Comparison of ENCODE assay signal across 1 cellular context in genomic region chr2:171416009-171416926, GRCh38.
TF ChIP-seq lines count a peak whose summit lies in the region.

No MANE protein-coding gene starts in this region.

TF ChIP-seq in HepG2, 621 proteins besides CTCF, POLR2A, EP300 and RAD21 (continued from another document and continues in another):
- TF ChIP-seq PBX2 (CRISPR knock-in tag; IDR thresholded peaks at IDR 0.05) (no peak), GABPB1 (CRISPR knock-in tag; IDR thresholded peaks at IDR 0.05) (peak; percentile 35; the same call in 1 of the 2 replicates), STAG1 (CRISPR knock-in tag; IDR thresholded peaks at IDR 0.05) (peak; percentile 97), RCOR2 (CRISPR knock-in tag; IDR thresholded peaks at IDR 0.05) (peak; percentile 17; the same call in 1 of the 2 replicates), ELF3 (CRISPR knock-in tag; IDR thresholded peaks at IDR 0.05) (peak; percentile 55; the same call in 1 of the 2 replicates), SOX13 (IDR thresholded peaks at IDR 0.05) (no peak), SOX13 (CRISPR knock-in tag; conservative IDR thresholded peaks at IDR 0.05 in 1 of 2, IDR thresholded peaks at IDR 0.05 in 1 of 2) (0 out of 4 replicates have a peak, but pooled peaks of 1 of the 2 experiments have one; percentile 25), ZSCAN5A (CRISPR knock-in tag; IDR thresholded peaks at IDR 0.05; ENCODE audit: borderline replicate concordance) (no peak), SIX1 (CRISPR knock-in tag; IDR thresholded peaks at IDR 0.05; ENCODE audit: borderline replicate concordance) (0 out of 2 replicates have a peak, but pooled peaks have one; percentile 40), ZNF234 (CRISPR knock-in tag; conservative IDR thresholded peaks at IDR 0.05) (no peak), ZNF574 (CRISPR knock-in tag; IDR thresholded peaks at IDR 0.05) (no peak), BRCA1 (CRISPR knock-in tag; IDR thresholded peaks at IDR 0.05) (no peak), NRL (CRISPR knock-in tag; IDR thresholded peaks at IDR 0.05; ENCODE audit: borderline replicate concordance) (no peak), ZNF674 (CRISPR knock-in tag; IDR thresholded peaks at IDR 0.05; ENCODE audit: low read depth) (no peak), HOMEZ (CRISPR knock-in tag; IDR thresholded peaks at IDR 0.05; ENCODE audit: low read depth) (peak; percentile 80; the same call in 1 of the 2 replicates), ZNF12 (CRISPR knock-in tag; IDR thresholded peaks at IDR 0.05) (peak; percentile 77; the same call in 1 of the 2 replicates), DPF2 (CRISPR knock-in tag; IDR thresholded peaks at IDR 0.05; ENCODE audit: borderline replicate concordance, low read depth) (no peak), ZXDC (CRISPR knock-in tag; IDR thresholded peaks at IDR 0.05) (peak; percentile 97), FOXK2 (IDR thresholded peaks at IDR 0.05) (no peak), ATF3 (CRISPR knock-in tag; IDR thresholded peaks at IDR 0.05) (no peak), FOXA3 (CRISPR knock-in tag; IDR thresholded peaks at IDR 0.05) (peak; percentile 52; the same call in 1 of the 2 replicates), SALL1 (CRISPR knock-in tag; IDR thresholded peaks at IDR 0.05) (peak; percentile 62), ZSCAN9 (CRISPR knock-in tag; IDR thresholded peaks at IDR 0.05; ENCODE audit: borderline replicate concordance) (peak; percentile 58; the same call in 1 of the 2 replicates), RNF2 (conservative IDR thresholded peaks at IDR 0.05; ENCODE audit: low read depth) (no peak), YEATS2 (CRISPR knock-in tag; IDR thresholded peaks at IDR 0.05; ENCODE audit: borderline replicate concordance) (peak; percentile 75; the same call in 1 of the 2 replicates), HCFC1 (IDR thresholded peaks at IDR 0.05; ENCODE audit: low read depth, low read length) (no peak), ARID2 (CRISPR knock-in tag; IDR thresholded peaks at IDR 0.05; ENCODE audit: borderline replicate concordance) (0 out of 2 replicates have a peak, but pooled peaks have one; percentile 32), CHCHD3 (CRISPR knock-in tag; IDR thresholded peaks at IDR 0.05) (no peak), ARID3A (IDR thresholded peaks at IDR 0.05; ENCODE audit: low read depth, low read length) (peak; percentile 57; the same call in 1 of the 2 replicates), PHF20 (CRISPR knock-in tag; IDR thresholded peaks at IDR 0.05) (no peak)
- TF ChIP-seq, protein P1, sequence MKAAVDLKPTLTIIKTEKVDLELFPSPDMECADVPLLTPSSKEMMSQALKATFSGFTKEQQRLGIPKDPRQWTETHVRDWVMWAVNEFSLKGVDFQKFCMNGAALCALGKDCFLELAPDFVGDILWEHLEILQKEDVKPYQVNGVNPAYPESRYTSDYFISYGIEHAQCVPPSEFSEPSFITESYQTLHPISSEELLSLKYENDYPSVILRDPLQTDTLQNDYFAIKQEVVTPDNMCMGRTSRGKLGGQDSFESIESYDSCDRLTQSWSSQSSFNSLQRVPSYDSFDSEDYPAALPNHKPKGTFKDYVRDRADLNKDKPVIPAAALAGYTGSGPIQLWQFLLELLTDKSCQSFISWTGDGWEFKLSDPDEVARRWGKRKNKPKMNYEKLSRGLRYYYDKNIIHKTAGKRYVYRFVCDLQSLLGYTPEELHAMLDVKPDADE (CRISPR knock-in tag; IDR thresholded peaks at IDR 0.05): no peak
- TF ChIP-seq, protein P2, sequence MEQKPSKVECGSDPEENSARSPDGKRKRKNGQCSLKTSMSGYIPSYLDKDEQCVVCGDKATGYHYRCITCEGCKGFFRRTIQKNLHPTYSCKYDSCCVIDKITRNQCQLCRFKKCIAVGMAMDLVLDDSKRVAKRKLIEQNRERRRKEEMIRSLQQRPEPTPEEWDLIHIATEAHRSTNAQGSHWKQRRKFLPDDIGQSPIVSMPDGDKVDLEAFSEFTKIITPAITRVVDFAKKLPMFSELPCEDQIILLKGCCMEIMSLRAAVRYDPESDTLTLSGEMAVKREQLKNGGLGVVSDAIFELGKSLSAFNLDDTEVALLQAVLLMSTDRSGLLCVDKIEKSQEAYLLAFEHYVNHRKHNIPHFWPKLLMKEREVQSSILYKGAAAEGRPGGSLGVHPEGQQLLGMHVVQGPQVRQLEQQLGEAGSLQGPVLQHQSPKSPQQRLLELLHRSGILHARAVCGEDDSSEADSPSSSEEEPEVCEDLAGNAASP (CRISPR knock-in tag; IDR thresholded peaks at IDR 0.05; ENCODE audit: borderline replicate concordance): 0 out of 2 replicates have a peak, but pooled peaks have one; percentile 45
- TF ChIP-seq, protein P3, sequence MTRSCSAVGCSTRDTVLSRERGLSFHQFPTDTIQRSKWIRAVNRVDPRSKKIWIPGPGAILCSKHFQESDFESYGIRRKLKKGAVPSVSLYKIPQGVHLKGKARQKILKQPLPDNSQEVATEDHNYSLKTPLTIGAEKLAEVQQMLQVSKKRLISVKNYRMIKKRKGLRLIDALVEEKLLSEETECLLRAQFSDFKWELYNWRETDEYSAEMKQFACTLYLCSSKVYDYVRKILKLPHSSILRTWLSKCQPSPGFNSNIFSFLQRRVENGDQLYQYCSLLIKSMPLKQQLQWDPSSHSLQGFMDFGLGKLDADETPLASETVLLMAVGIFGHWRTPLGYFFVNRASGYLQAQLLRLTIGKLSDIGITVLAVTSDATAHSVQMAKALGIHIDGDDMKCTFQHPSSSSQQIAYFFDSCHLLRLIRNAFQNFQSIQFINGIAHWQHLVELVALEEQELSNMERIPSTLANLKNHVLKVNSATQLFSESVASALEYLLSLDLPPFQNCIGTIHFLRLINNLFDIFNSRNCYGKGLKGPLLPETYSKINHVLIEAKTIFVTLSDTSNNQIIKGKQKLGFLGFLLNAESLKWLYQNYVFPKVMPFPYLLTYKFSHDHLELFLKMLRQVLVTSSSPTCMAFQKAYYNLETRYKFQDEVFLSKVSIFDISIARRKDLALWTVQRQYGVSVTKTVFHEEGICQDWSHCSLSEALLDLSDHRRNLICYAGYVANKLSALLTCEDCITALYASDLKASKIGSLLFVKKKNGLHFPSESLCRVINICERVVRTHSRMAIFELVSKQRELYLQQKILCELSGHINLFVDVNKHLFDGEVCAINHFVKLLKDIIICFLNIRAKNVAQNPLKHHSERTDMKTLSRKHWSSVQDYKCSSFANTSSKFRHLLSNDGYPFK (CRISPR knock-in tag; IDR thresholded peaks at IDR 0.05; ENCODE audit: borderline replicate concordance): no peak
- TF ChIP-seq, protein P4, sequence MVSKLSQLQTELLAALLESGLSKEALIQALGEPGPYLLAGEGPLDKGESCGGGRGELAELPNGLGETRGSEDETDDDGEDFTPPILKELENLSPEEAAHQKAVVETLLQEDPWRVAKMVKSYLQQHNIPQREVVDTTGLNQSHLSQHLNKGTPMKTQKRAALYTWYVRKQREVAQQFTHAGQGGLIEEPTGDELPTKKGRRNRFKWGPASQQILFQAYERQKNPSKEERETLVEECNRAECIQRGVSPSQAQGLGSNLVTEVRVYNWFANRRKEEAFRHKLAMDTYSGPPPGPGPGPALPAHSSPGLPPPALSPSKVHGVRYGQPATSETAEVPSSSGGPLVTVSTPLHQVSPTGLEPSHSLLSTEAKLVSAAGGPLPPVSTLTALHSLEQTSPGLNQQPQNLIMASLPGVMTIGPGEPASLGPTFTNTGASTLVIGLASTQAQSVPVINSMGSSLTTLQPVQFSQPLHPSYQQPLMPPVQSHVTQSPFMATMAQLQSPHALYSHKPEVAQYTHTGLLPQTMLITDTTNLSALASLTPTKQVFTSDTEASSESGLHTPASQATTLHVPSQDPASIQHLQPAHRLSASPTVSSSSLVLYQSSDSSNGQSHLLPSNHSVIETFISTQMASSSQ (IDR thresholded peaks at IDR 0.05; ENCODE audit: low read depth): no peak
- TF ChIP-seq, protein P4 (CRISPR knock-in tag; IDR thresholded peaks at IDR 0.05; ENCODE audit: borderline replicate concordance): no peak
